Comparison of ENCODE assay signal across 7 cellular contexts in genomic region chr12:68223067-68223747, GRCh38. TPM values are rescaled to one million over a fixed set of nuclear protein-coding genes. Genes with fewer than 3 reads are reported as not detected.
A peak's percentile ranks its signal among the peaks of the same experiment; 100 is the strongest.
DNase-seq lines count a peak whose midpoint lies in the region; ATAC-seq, FAIRE-seq and TF ChIP-seq lines count a peak whose summit lies in the region.

No MANE protein-coding gene starts in this region.

- peak; percentile 86 for ATAC-seq in HG02943 (IDR thresholded peaks at IDR 0.05; ENCODE audit: low read depth, unreplicated experiment)
- peak; percentile 99 for ATAC-seq in body of pancreas

- peaks cover 10% of the 10 kb centered on the region for H3K4me1 ChIP-seq in body of pancreas

- WGBS in body of pancreas, 2 donors: 3 to 4% methylated on average over 12 of the region's 12 CpGs

- H3K27ac ChIP-seq in body of pancreas: no peak overlapping the region

- DNase-seq in GM18507 (ENCODE audit: extremely low spot score, insufficient read length, low read depth) (peak; percentile 35), NCI-H2081 treated with DMSO at 0.1 percent for 48 hours (lab: John Stamatoyannopoulos, UW) (peak; percentile 48), body of pancreas (peak; percentile 85 to 89 (median 88)), iPS-NIHi11 (ENCODE audit: low spot score) (peak; percentile 86)
- peak; percentile 41 to 64 for DNase-seq in stimulated activated CD4-positive, alpha-beta T cell treated with anti-CD3 and anti-CD28 coated beads, Interleukin-12 subunit alpha, Interleukin-12 subunit beta, amount 100 ng/mL, for 24 hours (ENCODE audit: low read depth in 2 of 2)

- TF ChIP-seq CTCF in body of pancreas (IDR thresholded peaks at IDR 0.05): peak; percentile 62 to 94 (median 88)

- FAIRE-seq in GM18507 (lab: Jason Lieb, UNC) (peak; percentile 96), TTC549 (lab: Jason Lieb, UNC) (peak; percentile 84)

- intact Hi-C loops in body of pancreas (cut with DNase I): no loop called here

- no peaks in the 10 kb centered on the region for H3K27me3 ChIP-seq in body of pancreas

- TF ChIP-seq POLR2A in body of pancreas (IDR thresholded peaks at IDR 0.05): no peak

- H3K36me3 ChIP-seq in body of pancreas (replicated peaks in 1 of 2; ENCODE audit: insufficient read depth in 1 of 2, low read depth in 2 of 2): no peaks in the 10 kb centered on the region

- no peak overlapping the region for H3K4me3 ChIP-seq in body of pancreas

- no peaks in the 10 kb centered on the region for H3K9me3 ChIP-seq in body of pancreas

RNA-seq across cellular contexts. Expression of gene IL26, which starts 2.4 kb away (rescaled TPM):
- total RNA-seq in body of pancreas: not detected

RNA-seq across cellular contexts. Expression of gene IL22, which starts 30.2 kb away (rescaled TPM):
- total RNA-seq in body of pancreas: not detected

Comparison
In these comparisons a context has a peak if more than half of its experiments do, and no peak if none do; other contexts are left out.
1. DNase-seq: peak in every context shown above with its lines; median percentile 88 in body of pancreas; 86 in iPS-NIHi11; 52 in stimulated activated CD4-positive, alpha-beta T cell treated with anti-CD3 and anti-CD28 coated beads, Interleukin-12 subunit alpha, Interleukin-12 subunit beta, amount 100 ng/mL, for 24 hours; 48 in NCI-H2081 treated with DMSO at 0.1 percent for 48 hours; 35 in GM18507.